Comparison of ENCODE assay signal across 15 cellular contexts in the genomic region with DNA sequence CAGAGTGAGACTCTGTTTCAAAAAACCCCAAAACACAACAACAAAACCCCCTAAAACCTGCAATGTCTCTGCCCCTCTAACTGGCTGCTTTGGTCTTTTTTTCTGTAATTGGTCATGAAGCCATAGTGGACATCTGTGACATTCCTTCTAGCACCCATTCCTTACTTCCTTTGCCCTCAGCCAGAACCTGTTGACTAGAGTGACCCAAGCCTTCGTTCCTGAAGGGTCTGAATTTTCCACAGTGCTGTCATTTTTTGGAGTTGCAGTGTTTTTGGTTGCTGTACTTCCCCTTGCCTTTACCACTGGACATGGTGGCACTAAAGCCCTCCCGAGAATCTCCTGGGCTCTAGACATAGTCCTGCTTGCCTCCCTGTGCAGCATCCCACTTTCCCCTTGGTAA.
"Had no signal": no experiment of that assay in that cellular context is flagged by ENCODE, and none has a peak within 500 bp of the region (broad histone marks: within the 10 kb centered on the region; RNA-seq: fewer than 3 reads in every experiment).

No MANE protein-coding gene starts in this region.

- H3K27me3 Mint-ChIP-seq: activated CD4-positive, alpha-beta memory T cell treated with anti-CD3 and anti-CD28 coated beads for 36 hours; activated CD4-positive, alpha-beta T cell treated with anti-CD3 and anti-CD28 coated beads for 36 hours; activated CD8-positive, alpha-beta memory T cell treated with anti-CD3 and anti-CD28 coated beads, Interleukin-2, amount 10 ng/mL, durations not matched to agents 7 days and 5 days; effector memory CD8-positive, alpha-beta T cell had no signal

- H3K4me1 Mint-ChIP-seq: activated CD4-positive, alpha-beta T cell treated with anti-CD3 and anti-CD28 coated beads for 36 hours; activated CD8-positive, alpha-beta memory T cell treated with anti-CD3 and anti-CD28 coated beads, Interleukin-2, amount 10 ng/mL, durations not matched to agents 7 days and 5 days; immature natural killer cell; natural killer cell had no signal

- ATAC-seq: activated CD4-positive, alpha-beta T cell treated with anti-CD3 and anti-CD28 coated beads for 36 hours; activated CD8-positive, alpha-beta memory T cell treated with anti-CD3 and anti-CD28 coated beads, Interleukin-2, amount 10 ng/mL, durations not matched to agents 7 days and 5 days; effector memory CD8-positive, alpha-beta T cell; natural killer cell; pancreas had no signal

- H3K4me3 ChIP-seq: esophagus squamous epithelium, pancreas, thyroid gland had no signal

- H3K9me3 ChIP-seq: esophagus squamous epithelium, neutrophil, pancreas, thyroid gland had no signal

- H3K27ac ChIP-seq: esophagus squamous epithelium, neutrophil, pancreas, thyroid gland had no signal

- H3K4me3 Mint-ChIP-seq: activated CD4-positive, alpha-beta memory T cell treated with anti-CD3 and anti-CD28 coated beads for 36 hours; activated CD4-positive, alpha-beta T cell treated with anti-CD3 and anti-CD28 coated beads for 36 hours; activated CD8-positive, alpha-beta memory T cell treated with anti-CD3 and anti-CD28 coated beads, Interleukin-2, amount 10 ng/mL, durations not matched to agents 7 days and 5 days; effector memory CD8-positive, alpha-beta T cell; immature natural killer cell; natural killer cell had no signal

- H3K9me3 Mint-ChIP-seq: activated CD4-positive, alpha-beta memory T cell treated with anti-CD3 and anti-CD28 coated beads for 36 hours; activated T-helper 2 cell treated with anti-CD3 and anti-CD28 coated beads, Interferon-gamma antibody, Interleukin-2, Interleukin-4, amounts not matched to agents 10 μg/mL and 5 μg/mL and 100 μg/mL, durations not matched to agents 14 hours and 24 hours and 36 hours; effector memory CD8-positive, alpha-beta T cell; immature natural killer cell; natural killer cell had no signal

- DNase-seq: activated CD4-positive, alpha-beta memory T cell treated with anti-CD3 and anti-CD28 coated beads for 36 hours; activated CD4-positive, alpha-beta T cell treated with anti-CD3 and anti-CD28 coated beads for 36 hours; activated CD8-positive, alpha-beta memory T cell treated with anti-CD3 and anti-CD28 coated beads, Interleukin-2, amount 10 ng/mL, durations not matched to agents 7 days and 5 days; activated naive CD4-positive, alpha-beta T cell treated with anti-CD3 and anti-CD28 coated beads, Interleukin-2, amount 50 U/mL, for 16 hours; dermis blood vessel endothelial cell; effector memory CD8-positive, alpha-beta T cell; esophagus squamous epithelium; immature natural killer cell; kidney glomerular epithelial cell; natural killer cell; pancreas; stimulated activated naive CD4-positive, alpha-beta T cell; thyroid gland had no signal

- H3K27ac Mint-ChIP-seq: activated CD4-positive, alpha-beta memory T cell treated with anti-CD3 and anti-CD28 coated beads for 36 hours; activated CD4-positive, alpha-beta T cell treated with anti-CD3 and anti-CD28 coated beads for 36 hours; activated CD8-positive, alpha-beta memory T cell treated with anti-CD3 and anti-CD28 coated beads, Interleukin-2, amount 10 ng/mL, durations not matched to agents 7 days and 5 days; activated T-helper 2 cell treated with anti-CD3 and anti-CD28 coated beads, Interferon-gamma antibody, Interleukin-2, Interleukin-4, amounts not matched to agents 10 μg/mL and 5 μg/mL and 100 μg/mL, durations not matched to agents 14 hours and 24 hours and 36 hours; natural killer cell had no signal

- H3K4me1 ChIP-seq: pancreas, thyroid gland had no signal

- H3K27me3 ChIP-seq: esophagus squamous epithelium, neutrophil, pancreas, thyroid gland had no signal
